Comparison of ENCODE assay signal across 9 cellular contexts in the genomic region with DNA sequence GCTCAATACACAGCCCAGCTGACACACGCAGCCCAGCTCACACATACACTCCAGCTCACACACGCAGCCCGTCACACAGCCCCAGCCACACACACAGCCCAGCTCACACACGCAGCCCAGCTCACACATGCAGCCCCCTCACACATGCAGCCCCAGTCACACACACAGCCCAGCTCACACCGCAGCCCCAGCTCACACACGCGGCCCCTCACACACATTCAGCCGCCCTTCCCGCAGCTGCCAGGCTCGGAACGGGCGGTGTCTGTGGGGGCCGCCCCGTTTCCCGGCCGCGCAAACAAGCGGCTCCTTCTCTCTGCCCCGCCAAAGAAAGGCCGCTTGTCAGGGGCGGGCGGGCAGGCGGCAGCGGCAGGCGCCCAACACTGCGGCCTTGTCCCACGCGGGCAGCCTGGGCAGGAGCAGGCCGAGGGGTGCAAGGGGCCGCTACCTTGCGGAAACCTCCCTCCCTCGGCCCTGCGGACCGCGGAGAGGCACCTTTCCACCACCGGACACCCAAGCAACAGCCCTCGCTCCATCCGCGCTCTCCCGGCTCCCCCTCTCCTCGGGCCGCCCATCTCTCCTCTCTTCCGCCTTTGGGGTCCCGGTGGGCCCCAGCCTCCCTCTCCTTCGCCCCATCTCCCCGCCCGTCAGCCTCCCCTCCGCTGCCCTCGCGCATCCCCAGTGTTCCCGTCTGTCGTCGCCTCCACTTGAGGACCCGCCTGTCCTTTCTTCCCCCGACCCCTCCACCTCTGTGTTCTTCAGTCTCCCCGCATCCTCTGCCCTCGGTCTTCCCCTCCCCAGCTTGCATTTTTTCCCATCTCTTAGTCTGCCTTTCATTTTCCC. TPM values are rescaled to one million over a fixed set of nuclear protein-coding genes. Genes with fewer than 3 reads are reported as not detected.
DNase-seq lines count a peak whose midpoint lies in the region; ATAC-seq and TF ChIP-seq lines count a peak whose summit lies in the region.
"Had no signal": no experiment of that assay in that cellular context is flagged by ENCODE, and none has a peak within 500 bp of the region (broad histone marks: within the 10 kb centered on the region; RNA-seq: fewer than 3 reads in every experiment).

No MANE protein-coding gene starts in this region.

- H4K20me1 ChIP-seq in IMR-90 (ENCODE audit: insufficient read depth, low read length): peaks cover 19% of the 10 kb centered on the region

- 9% methylated on average over 42 of the region's 57 CpGs; no CpG with 5 or more reads in 1 of the 2 experiments for WGBS in IMR-90 (ENCODE audit: extremely low coverage in 2 of 2, insufficient read length in 1 of 2), 2 experiments

- peak overlapping the region; percentile 91 for H3K4me2 ChIP-seq in IMR-90 (ENCODE audit: low read depth, low read length)

- peak overlapping the region; percentile 99 for H3K14ac ChIP-seq in IMR-90 (replicated peaks; ENCODE audit: low read depth, low read length)

- TF ChIP-seq CTCF in IMR-90 (conservative IDR thresholded peaks at IDR 0.05; ENCODE audit: low read depth, low read length): no peak

- H3K27ac ChIP-seq in IMR-90 (ENCODE audit: insufficient read depth, low read length) (peak overlapping the region; percentile 90), skeletal muscle tissue (ENCODE audit: low read depth, low read length) (peak overlapping the region; percentile 88)

- peak overlapping the region; percentile 100; the same call in 2 of the 3 replicates for H2BK15ac ChIP-seq in IMR-90 (ENCODE audit: low read depth, low read length)

- peak overlapping the region; percentile 98 for H2BK5ac ChIP-seq in IMR-90 (ENCODE audit: low read depth, low read length, poor library complexity, severe bottlenecking)

- peak overlapping the region; percentile 87 to 97 for H4K8ac ChIP-seq in IMR-90 (ENCODE audit: low read depth in 2 of 2, low read length in 2 of 2)

- peak overlapping the region; percentile 97 for H2AK9ac ChIP-seq in IMR-90 (replicated peaks; ENCODE audit: low read depth, low read length, poor library complexity)

- peak overlapping the region; percentile 98 for H4K91ac ChIP-seq in IMR-90 (ENCODE audit: insufficient read depth, low read depth, low read length)

- H3K9me3 ChIP-seq in IMR-90 (ENCODE audit: control insufficient read depth, insufficient read depth, low read length): no peaks in the 10 kb centered on the region
- no peaks in the 10 kb centered on the region for H3K9me3 ChIP-seq in iPS-15b (ENCODE audit: control insufficient read depth, insufficient read depth, low read length)
- no peaks in the 10 kb centered on the region for H3K9me3 ChIP-seq in skeletal muscle tissue (ENCODE audit: control insufficient read depth in 3 of 3, low read length in 3 of 3)
- H3K9me3 ChIP-seq: pancreas had no signal

- peak overlapping the region; percentile 86 for H2AFZ ChIP-seq in IMR-90 (replicated peaks; ENCODE audit: low read length, poor library complexity)

- H3K18ac ChIP-seq in IMR-90 (ENCODE audit: low read depth, low read length): peak overlapping the region; percentile 90

- H3K9ac ChIP-seq in IMR-90 (ENCODE audit: low read depth, low read length): peak overlapping the region; percentile 85
- no peak overlapping the region for H3K9ac ChIP-seq in iPS-15b (ENCODE audit: low read depth, low read length)
- peak overlapping the region; percentile 5 to 89 (median 83) for H3K9ac ChIP-seq in skeletal muscle tissue (ENCODE audit: low read depth in 1 of 3, low read length in 3 of 3)

- peak overlapping the region; percentile 100 for H3K23ac ChIP-seq in IMR-90 (ENCODE audit: low read depth, low read length)

- CTCF ChIA-PET in IMR-90 (lab: Yijun Ruan, JAX): interaction anchor here (0.7 kb wide), 1 partner anchor 37 kb away, joined by 3 read pairs; the partner anchor contains the start of gene ARCN1

- no peaks in the 10 kb centered on the region for H3K27me3 ChIP-seq in IMR-90 (ENCODE audit: control insufficient read depth, insufficient read depth, low read length)
- peaks cover 69% of the 10 kb centered on the region for H3K27me3 ChIP-seq in iPS-15b (ENCODE audit: control insufficient read depth, insufficient read depth, low read length)
- peaks cover 0 to 9% (median 0%) of the 10 kb centered on the region in 3 donors for H3K27me3 ChIP-seq in skeletal muscle tissue (ENCODE audit: control insufficient read depth in 3 of 3, insufficient read depth in 3 of 3, low read length in 3 of 3)
- H3K27me3 ChIP-seq: pancreas had no signal

- DNase-seq in IMR-90 (peak; percentile 34), NCI-H146 treated with DMSO at 0.1 percent for 48 hours (lab: John Stamatoyannopoulos, UW; ENCODE audit: unreplicated experiment) (no peak)
- peak; percentile 43 to 59 for DNase-seq in activated naive CD4-positive, alpha-beta T cell treated with anti-CD3 and anti-CD28 coated beads, Interleukin-2, amount 50 U/mL, for 72 hours (ENCODE audit: low spot score in 2 of 2)
- DNase-seq in NK-92 treated with Interleukin-12 subunit alpha and Interleukin-12 subunit beta, amount 100 ng/mL, for 24 hours (lab: John Stamatoyannopoulos, UW): no peak

- in situ Hi-C loops in IMR-90 (cut with MboI; ENCODE audit: low sequenced_read_pairs): no loop called here

- H3K4me1 ChIP-seq in IMR-90 (ENCODE audit: control insufficient read depth, insufficient read depth, low read length) (peaks cover 41% of the 10 kb centered on the region), iPS-15b (ENCODE audit: control insufficient read depth, insufficient read depth, low read length) (peaks cover 22% of the 10 kb centered on the region), skeletal muscle tissue (ENCODE audit: control insufficient read depth in 3 of 3, insufficient read depth in 3 of 3, low read length in 3 of 3) (peaks cover 30 to 39% (median 38%) of the 10 kb centered on the region in 3 donors)

- peak overlapping the region; percentile 100 for H3K4ac ChIP-seq in IMR-90 (ENCODE audit: low read depth, low read length)

- no peak for TF ChIP-seq RAD21 in IMR-90 (IDR thresholded peaks at IDR 0.05; ENCODE audit: low read length)

- peaks cover 37% of the 10 kb centered on the region for H3K9me1 ChIP-seq in IMR-90 (ENCODE audit: insufficient read depth, low read length)

- POLR2A ChIA-PET in IMR-90 (lab: Charles Lee; ENCODE audit: unreplicated experiment): interaction anchor here (3.6 kb wide), 1 partner anchor 10 kb away, joined by 36 read pairs; no protein-coding TSS in a partner anchor

- H3K4me3 ChIP-seq in IMR-90 (ENCODE audit: insufficient read depth, low read depth, low read length): peak overlapping the region; percentile 93
- peak overlapping the region; percentile 55 for H3K4me3 ChIP-seq in iPS-15b (ENCODE audit: low read depth, low read length)
- peak overlapping the region; percentile 59 to 82 (median 75) for H3K4me3 ChIP-seq in skeletal muscle tissue (ENCODE audit: low read length in 3 of 3)

- peak; percentile 35; the same call in 1 of the 2 replicates for TF ChIP-seq POLR2A in IMR-90 (IDR thresholded peaks at IDR 0.05; ENCODE audit: low read depth, low read length)

- H2BK20ac ChIP-seq in IMR-90 (ENCODE audit: low read depth, low read length): peak overlapping the region; percentile 92

- dilution Hi-C loops in IMR-90 (cut with HindIII; ENCODE audit: low sequenced_read_pairs, unreplicated experiment): no loop called here

- ATAC-seq in IMR-90 (ENCODE audit: low read depth) (peak; percentile 0; the same call in 1 of the 2 replicates), GM21576 (IDR thresholded peaks at IDR 0.05; ENCODE audit: unreplicated experiment) (no peak), GM21390 (IDR thresholded peaks at IDR 0.05; ENCODE audit: unreplicated experiment) (no peak)
- ATAC-seq in activated naive CD4-positive, alpha-beta T cell treated with anti-CD3 and anti-CD28 coated beads, Interleukin-2, amount 50 U/mL, for 72 hours: peak; percentile 24 to 33

- H3K36me3 ChIP-seq in IMR-90 (ENCODE audit: control insufficient read depth, insufficient read depth, low read length) (peaks cover 14% of the 10 kb centered on the region), iPS-15b (ENCODE audit: control insufficient read depth, insufficient read depth, low read length) (no peaks in the 10 kb centered on the region), skeletal muscle tissue (ENCODE audit: control insufficient read depth in 3 of 3, insufficient read depth in 3 of 3, low read length in 3 of 3) (peaks cover 5 to 12% (median 11%) of the 10 kb centered on the region in 3 donors)
- H3K36me3 ChIP-seq: pancreas had no signal

- H3K79me1 ChIP-seq in IMR-90 (ENCODE audit: low read depth in 1 of 2, low read length in 2 of 2): peaks cover 15 to 53% of the 10 kb centered on the region in 2 experiments; a peak in 3 of 4 replicates

- peak overlapping the region; percentile 97 for H4K5ac ChIP-seq in IMR-90 (ENCODE audit: low read depth, low read length)

- BruUV-seq in IMR-90 (replicated peaks; lab: Mats Ljungman, UMichigan): no TSS peak

- peak overlapping the region; percentile 84 for H3K56ac ChIP-seq in IMR-90 (ENCODE audit: extremely low read depth, insufficient read depth, low read length)

- intact Hi-C loops in IMR-90 (cut with micrococcal nuclease): loop anchor here (5.0 kb wide), 1 partner anchor 48 kb away; no protein-coding TSS in a partner anchor

- H2BK120ac ChIP-seq in IMR-90 (ENCODE audit: low read depth, low read length): peak overlapping the region; percentile 97

- H3K9me3 Mint-ChIP-seq in activated naive CD4-positive, alpha-beta T cell treated with anti-CD3 and anti-CD28 coated beads, Interleukin-2, amount 50 U/mL, for 72 hours: no peaks in the 10 kb centered on the region

- peak overlapping the region; percentile 100 for H2AK5ac ChIP-seq in IMR-90 (ENCODE audit: low read depth, low read length)

- no peaks in the 10 kb centered on the region for H3K36me3 Mint-ChIP-seq in activated naive CD4-positive, alpha-beta T cell treated with anti-CD3 and anti-CD28 coated beads, Interleukin-2, amount 50 U/mL, for 72 hours

- peak overlapping the region; percentile 4 to 68 for H3K27ac Mint-ChIP-seq in activated naive CD4-positive, alpha-beta T cell treated with anti-CD3 and anti-CD28 coated beads, Interleukin-2, amount 50 U/mL, for 72 hours

RNA-seq across cellular contexts. Expression of gene PHLDB1, which starts 2.2 kb away (rescaled TPM):
- total RNA-seq in IMR-90 (2012; rRNA removed) (40.0 and 41.7 TPM in 2 replicates), skeletal muscle tissue (54.8 TPM)
- polyA plus RNA-seq in IMR-90 (2012; rRNA removed): 90.4 and 96.4 TPM in 2 replicates
- 60.4 and 83.0 TPM in 2 replicates for polyA plus RNA-seq in IMR-90 (2012; cell fraction: cytosol; rRNA removed)
- polyA plus RNA-seq in IMR-90 (2012; cell fraction: nucleus; rRNA removed; ENCODE audit: low replicate concordance): 350 and 414 TPM in 2 replicates
- total RNA-seq in activated naive CD4-positive, alpha-beta T cell treated with anti-CD3 and anti-CD28 coated beads, Interleukin-2, amount 50 U/mL, for 72 hours: 1 to 10 TPM; 5.1 to 5.7 TPM

RNA-seq across cellular contexts. Expression of gene ARCN1, which starts 37.4 kb away (rescaled TPM):
- 148 and 176 TPM in 2 replicates for total RNA-seq in IMR-90 (2012; rRNA removed)
- polyA plus RNA-seq in IMR-90 (2012; rRNA removed): 212 and 215 TPM in 2 replicates
- 47.6 and 72.9 TPM in 2 replicates for polyA plus RNA-seq in IMR-90 (2012; cell fraction: cytosol; rRNA removed)
- polyA plus RNA-seq in IMR-90 (2012; cell fraction: nucleus; rRNA removed; ENCODE audit: low replicate concordance): 17.0 and 104 TPM in 2 replicates
- 100 to 1,000 TPM; 134 to 180 TPM for total RNA-seq in activated naive CD4-positive, alpha-beta T cell treated with anti-CD3 and anti-CD28 coated beads, Interleukin-2, amount 50 U/mL, for 72 hours
- total RNA-seq in skeletal muscle tissue: 61.1 TPM

RNA-seq across cellular contexts. Expression of gene IFT46, which starts 43.9 kb away (rescaled TPM):
- total RNA-seq in IMR-90 (2012; rRNA removed) (45.5 and 46.2 TPM in 2 replicates), skeletal muscle tissue (26.6 TPM)
- polyA plus RNA-seq in IMR-90 (2012; rRNA removed): 27.7 and 30.1 TPM in 2 replicates
- polyA plus RNA-seq in IMR-90 (2012; cell fraction: cytosol; rRNA removed): 11.6 and 13.5 TPM in 2 replicates
- 16.9 and 37.4 TPM in 2 replicates for polyA plus RNA-seq in IMR-90 (2012; cell fraction: nucleus; rRNA removed; ENCODE audit: low replicate concordance)
- 10 to 100 TPM in 1 of 2 donors, 1 to 10 TPM in 1; 8.1 to 14.4 TPM for total RNA-seq in activated naive CD4-positive, alpha-beta T cell treated with anti-CD3 and anti-CD28 coated beads, Interleukin-2, amount 50 U/mL, for 72 hours

Comparison
In these comparisons a context has a peak if more than half of its experiments do, and no peak if none do; other contexts are left out.
1. ATAC-seq: peak in IMR-90 (single experiment) and activated naive CD4-positive, alpha-beta T cell treated with anti-CD3 and anti-CD28 coated beads, Interleukin-2, amount 50 U/mL, for 72 hours (2 of 2); none in GM21576 (single experiment) and GM21390 (single experiment).
2. DNase-seq: peak in IMR-90 (single experiment) and activated naive CD4-positive, alpha-beta T cell treated with anti-CD3 and anti-CD28 coated beads, Interleukin-2, amount 50 U/mL, for 72 hours (2 of 2); none in NCI-H146 treated with DMSO at 0.1 percent for 48 hours (single experiment) and NK-92 treated with Interleukin-12 subunit alpha and Interleukin-12 subunit beta, amount 100 ng/mL, for 24 hours (single experiment).
3. Peak in every context shown above with its lines, with median percentiles within 50 percentile points of each other: H3K4me3 ChIP-seq.